Comparison of ENCODE assay signal across 37 cellular contexts in the genomic region with DNA sequence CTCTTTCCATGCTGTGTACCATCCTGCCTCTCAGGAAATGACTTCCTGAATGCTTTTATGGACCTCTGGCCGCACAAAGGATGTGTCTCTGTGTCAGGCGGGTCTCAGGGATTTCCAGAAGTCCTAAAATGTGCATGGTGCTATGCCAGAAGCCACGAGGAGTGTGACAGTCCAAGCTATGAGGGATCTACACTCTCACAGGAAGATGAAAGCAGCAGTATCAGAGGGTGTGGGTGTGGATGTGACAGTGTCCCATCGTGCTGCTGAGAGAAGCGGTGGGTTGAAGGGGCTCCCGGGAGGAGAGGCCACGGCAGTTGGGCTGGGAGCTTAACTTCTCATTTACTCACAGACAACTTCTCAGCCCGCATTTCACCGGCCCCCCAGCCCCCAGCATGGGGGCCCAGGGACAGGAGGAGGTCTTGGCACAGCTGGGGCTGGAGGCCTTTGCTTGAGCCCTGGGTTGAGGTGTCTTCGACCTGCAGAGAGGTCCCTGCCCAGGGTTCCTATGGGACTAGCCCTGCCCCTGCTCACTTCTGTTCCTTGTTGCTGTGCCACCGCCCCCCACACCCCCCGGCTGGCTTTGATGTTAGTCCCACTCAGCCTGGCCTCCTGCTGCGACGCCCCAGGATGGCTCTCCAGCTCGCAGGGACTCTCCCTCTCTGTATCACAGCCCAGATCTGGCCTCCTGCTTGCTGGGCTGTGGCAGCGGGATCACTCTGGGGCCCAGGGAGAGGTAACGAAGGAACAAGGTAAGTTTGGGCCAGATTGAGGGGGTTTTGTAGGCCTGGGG. TPM values are rescaled to one million over a fixed set of nuclear protein-coding genes. Genes with fewer than 3 reads are reported as not detected.
"Had no signal": no experiment of that assay in that cellular context is flagged by ENCODE, and none has a peak within 500 bp of the region (broad histone marks: within the 10 kb centered on the region; RNA-seq: fewer than 3 reads in every experiment).

No MANE protein-coding gene starts in this region.

- DNase-seq: activated B cell treated with CpG ODN at 0.5 μM for 24 hours; activated CD4-positive, alpha-beta memory T cell treated with anti-CD3 and anti-CD28 coated beads, Interleukin-2, amount 10 ng/mL, durations not matched to agents 7 days and 5 days; activated CD4-positive, alpha-beta T cell treated with anti-CD3 and anti-CD28 coated beads for 4 hours; activated CD4-positive, CD25-positive, alpha-beta regulatory T cell treated with anti-CD3 and anti-CD28 coated beads, Interleukin-2, amount 50 U/mL, for 72 hours; activated CD8-positive, alpha-beta memory T cell treated with anti-CD3 and anti-CD28 coated beads for 24 hours; activated CD8-positive, alpha-beta memory T cell treated with anti-CD3 and anti-CD28 coated beads, Interleukin-2, amount 10 ng/mL, durations not matched to agents 7 days and 5 days; activated effector memory CD4-positive, alpha-beta T cell treated with anti-CD3 and anti-CD28 coated beads, Interleukin-2, amount 50 U/mL, for 16 hours; activated naive CD4-positive, alpha-beta T cell; activated naive CD4-positive, alpha-beta T cell treated with anti-CD3 and anti-CD28 coated beads, Interleukin-2, amount 50 U/mL, for 16 hours; activated naive CD8-positive, alpha-beta T cell treated with anti-CD3 and anti-CD28 coated beads for 36 hours; activated T-cell treated with anti-CD3 and anti-CD28 coated beads, Interleukin-2, amount 50 U/mL, for 1 hour; activated T-cell treated with anti-CD3 and anti-CD28 coated beads, Interleukin-2, amount 50 U/mL, for 72 hours; amygdala; MM.1S; MV-4-11; NCI-H1092; NCI-H1436 treated with DMSO at 0.1 percent for 48 hours; NCI-H1694 treated with DMSO at 0.1 percent for 48 hours; NCI-H2029 treated with DMSO at 0.1 percent for 48 hours; NCI-H2107; NCI-H2171; NCI-H510A; NCI-H526; NCI-H748 treated with DMSO at 0.1 percent for 48 hours; NK-92 treated with Interleukin-12 subunit alpha and Interleukin-12 subunit beta, amount 100 ng/mL, for 24 hours; PC-3; SW 1271; T-helper 1 cell; T-helper 2 cell; T-helper 9 cell had no signal

- H3K4me3 ChIP-seq: ascending aorta had no signal

- H3K27ac ChIP-seq: ascending aorta, KMS-11, RWPE1, VCaP had no signal

- ATAC-seq: activated CD8-positive, alpha-beta memory T cell treated with anti-CD3 and anti-CD28 coated beads, Interleukin-2, amount 10 ng/mL, durations not matched to agents 7 days and 5 days; activated T-cell treated with anti-CD3 and anti-CD28 coated beads, Interleukin-2, amount 50 U/mL, for 72 hours; activated T-helper 17 cell treated with anti-CD3 and anti-CD28 coated beads, Interleukin-2, amount 50 U/mL, for 72 hours; PC-3; Right ventricle myocardium inferior had no signal

- H3K9me3 Mint-ChIP-seq: activated CD4-positive, alpha-beta memory T cell treated with anti-CD3 and anti-CD28 coated beads, Interleukin-2, amount 10 ng/mL, durations not matched to agents 7 days and 5 days; activated naive CD8-positive, alpha-beta T cell treated with anti-CD3 and anti-CD28 coated beads for 36 hours; activated T-cell treated with anti-CD3 and anti-CD28 coated beads, Interleukin-2, amount 50 U/mL, for 72 hours; activated T-helper 17 cell treated with anti-CD3 and anti-CD28 coated beads, Interleukin-2, amount 50 U/mL, for 72 hours had no signal

- H3K4me3 Mint-ChIP-seq: activated B cell treated with CpG ODN at 0.5 μM for 24 hours; activated CD4-positive, alpha-beta memory T cell treated with anti-CD3 and anti-CD28 coated beads, Interleukin-2, amount 10 ng/mL, durations not matched to agents 7 days and 5 days; activated CD8-positive, alpha-beta memory T cell treated with anti-CD3 and anti-CD28 coated beads, Interleukin-2, amount 10 ng/mL, durations not matched to agents 7 days and 5 days; activated naive CD8-positive, alpha-beta T cell treated with anti-CD3 and anti-CD28 coated beads for 36 hours; activated T-cell treated with anti-CD3 and anti-CD28 coated beads, Interleukin-2, amount 50 U/mL, for 72 hours; activated T-helper 17 cell treated with anti-CD3 and anti-CD28 coated beads, Interleukin-2, amount 50 U/mL, for 72 hours had no signal

- H3K9me3 ChIP-seq: ascending aorta had no signal

- H3K4me1 Mint-ChIP-seq: activated B cell treated with CpG ODN at 0.5 μM for 24 hours; activated CD4-positive, alpha-beta memory T cell treated with anti-CD3 and anti-CD28 coated beads, Interleukin-2, amount 10 ng/mL, durations not matched to agents 7 days and 5 days; activated CD8-positive, alpha-beta memory T cell treated with anti-CD3 and anti-CD28 coated beads, Interleukin-2, amount 10 ng/mL, durations not matched to agents 7 days and 5 days; activated naive CD8-positive, alpha-beta T cell treated with anti-CD3 and anti-CD28 coated beads for 36 hours; activated T-helper 17 cell treated with anti-CD3 and anti-CD28 coated beads, Interleukin-2, amount 50 U/mL, for 72 hours had no signal

- H3K27ac Mint-ChIP-seq: activated B cell treated with CpG ODN at 0.5 μM for 24 hours; activated CD4-positive, alpha-beta memory T cell treated with anti-CD3 and anti-CD28 coated beads, Interleukin-2, amount 10 ng/mL, durations not matched to agents 7 days and 5 days; activated CD8-positive, alpha-beta memory T cell treated with anti-CD3 and anti-CD28 coated beads, Interleukin-2, amount 10 ng/mL, durations not matched to agents 7 days and 5 days; activated naive CD8-positive, alpha-beta T cell treated with anti-CD3 and anti-CD28 coated beads for 36 hours; activated T-cell treated with anti-CD3 and anti-CD28 coated beads, Interleukin-2, amount 50 U/mL, for 72 hours; activated T-helper 17 cell treated with anti-CD3 and anti-CD28 coated beads, Interleukin-2, amount 50 U/mL, for 72 hours had no signal

- H3K36me3 ChIP-seq: ascending aorta had no signal

- H3K36me3 Mint-ChIP-seq: activated CD8-positive, alpha-beta memory T cell treated with anti-CD3 and anti-CD28 coated beads, Interleukin-2, amount 10 ng/mL, durations not matched to agents 7 days and 5 days; activated naive CD8-positive, alpha-beta T cell treated with anti-CD3 and anti-CD28 coated beads for 36 hours had no signal

- H3K4me1 ChIP-seq: ascending aorta had no signal

- H3K27me3 ChIP-seq: ascending aorta had no signal

RNA-seq across cellular contexts. Expression of gene EMX2, which starts 30.8 kb away (rescaled TPM):
- total RNA-seq: activated B cell treated with CpG ODN at 0.5 μM for 24 hours; activated CD4-positive, alpha-beta memory T cell treated with anti-CD3 and anti-CD28 coated beads, Interleukin-2, amount 10 ng/mL, durations not matched to agents 7 days and 5 days; activated CD8-positive, alpha-beta memory T cell treated with anti-CD3 and anti-CD28 coated beads, Interleukin-2, amount 10 ng/mL, durations not matched to agents 7 days and 5 days; activated naive CD8-positive, alpha-beta T cell treated with anti-CD3 and anti-CD28 coated beads for 36 hours; activated T-cell treated with anti-CD3 and anti-CD28 coated beads, Interleukin-2, amount 50 U/mL, for 72 hours; activated T-helper 17 cell treated with anti-CD3 and anti-CD28 coated beads, Interleukin-2, amount 50 U/mL, for 72 hours; ascending aorta; LHCN-M2; PC-3; Right ventricle myocardium inferior had no signal
